ENCODE assay signal across 20 cellular contexts in genomic region chr10:34207350-34207749, GRCh38.
"Had no signal": no experiment of that assay in that cellular context is flagged by ENCODE, and none has a peak within 500 bp of the region (broad histone marks: within the 10 kb centered on the region; RNA-seq: fewer than 3 reads in every experiment).

No MANE protein-coding gene starts in this region.

- H3K9me3 Mint-ChIP-seq: dendritic cell treated with granulocyte-macrophage colony-stimulating factor and Interleukin-4, amounts not matched to agents 40 ng/mL and 50 ng/mL, for 4 days; natural killer cell treated with Interleukin-12 subunit alpha and Interleukin-12 subunit beta and Interleukin-15 and Interleukin-18, amount 100 ng/mL, for 72 hours had no signal

- H3K27ac ChIP-seq: foreskin keratinocyte, ovary, suprapubic skin, thyroid gland, uterus had no signal

- H3K27me3 Mint-ChIP-seq: type B pancreatic cell had no signal

- H3K4me3 Mint-ChIP-seq: dendritic cell treated with granulocyte-macrophage colony-stimulating factor and Interleukin-4, amounts not matched to agents 40 ng/mL and 50 ng/mL, for 4 days; natural killer cell treated with Interleukin-12 subunit alpha and Interleukin-12 subunit beta and Interleukin-15 and Interleukin-18, amount 100 ng/mL, for 72 hours; stimulated activated effector memory CD8-positive, alpha-beta T cell treated with anti-CD3 and anti-CD28 coated beads, Interleukin-12 subunit alpha, Interleukin-12 subunit beta, amount 100 ng/mL, for 72 hours; type B pancreatic cell had no signal

- H3K36me3 ChIP-seq: ovary, suprapubic skin, thyroid gland, uterus had no signal

- H3K36me3 Mint-ChIP-seq: natural killer cell treated with Interleukin-12 subunit alpha and Interleukin-12 subunit beta and Interleukin-15 and Interleukin-18, amount 100 ng/mL, for 72 hours; stimulated activated effector memory CD8-positive, alpha-beta T cell treated with anti-CD3 and anti-CD28 coated beads, Interleukin-12 subunit alpha, Interleukin-12 subunit beta, amount 100 ng/mL, for 72 hours had no signal

- H3K4me1 ChIP-seq: thyroid gland, uterus had no signal

- H3K4me3 ChIP-seq: mucosa of descending colon, ovary, suprapubic skin, thyroid gland, uterus had no signal

- H3K27me3 ChIP-seq: foreskin keratinocyte, suprapubic skin, thyroid gland, uterus had no signal

- H3K9me3 ChIP-seq: mucosa of descending colon, ovary, suprapubic skin, thyroid gland, uterus had no signal

- DNase-seq: cerebellar nuclear complex; erythroblast; foreskin keratinocyte; head of caudate nucleus; hippocampal formation; mammary epithelial cell; nucleus accumbens; ovary; right cardiac atrium; stimulated activated CD4-positive, alpha-beta T cell treated with anti-CD3 and anti-CD28 coated beads, Interleukin-4, amount 100 ng/mL, for 1 hour; stimulated activated CD8-positive, alpha-beta memory T cell treated with anti-CD3 and anti-CD28 coated beads, Interleukin-4, amount 100 ng/mL, for 48 hours; stimulated activated naive CD8-positive, alpha-beta T cell treated with anti-CD3 and anti-CD28 coated beads, Interleukin-15, Interleukin-2, amounts not matched to agents 100 U/mL and 50 U/mL, for 24 hours; thyroid gland; uterus had no signal

- H3K4me1 Mint-ChIP-seq: stimulated activated effector memory CD8-positive, alpha-beta T cell treated with anti-CD3 and anti-CD28 coated beads, Interleukin-12 subunit alpha, Interleukin-12 subunit beta, amount 100 ng/mL, for 72 hours had no signal

- H3K27ac Mint-ChIP-seq: dendritic cell treated with granulocyte-macrophage colony-stimulating factor and Interleukin-4, amounts not matched to agents 40 ng/mL and 50 ng/mL, for 4 days; natural killer cell treated with Interleukin-12 subunit alpha and Interleukin-12 subunit beta and Interleukin-15 and Interleukin-18, amount 100 ng/mL, for 72 hours; stimulated activated effector memory CD8-positive, alpha-beta T cell treated with anti-CD3 and anti-CD28 coated beads, Interleukin-12 subunit alpha, Interleukin-12 subunit beta, amount 100 ng/mL, for 72 hours; type B pancreatic cell had no signal
